Comparison of ENCODE assay signal across 11 cellular contexts in genomic region chr2:7572460-7572859, GRCh38.
A peak's percentile ranks its signal among the peaks of the same experiment; 100 is the strongest.
DNase-seq lines count a peak whose midpoint lies in the region; ATAC-seq and TF ChIP-seq lines count a peak whose summit lies in the region.
"Had no signal": no experiment of that assay in that cellular context is flagged by ENCODE, and none has a peak within 500 bp of the region (broad histone marks: within the 10 kb centered on the region; RNA-seq: fewer than 3 reads in every experiment).

No MANE protein-coding gene starts in this region.

- H3K27me3 Mint-ChIP-seq in activated CD8-positive, alpha-beta T cell treated with anti-CD3 and anti-CD28 coated beads for 36 hours: no peaks in the 10 kb centered on the region
- H3K27me3 Mint-ChIP-seq in brain: no peaks in the 10 kb centered on the region

- DNase-seq in NCI-H146 treated with DMSO at 0.1 percent for 48 hours (lab: John Stamatoyannopoulos, UW; ENCODE audit: unreplicated experiment) (peak; percentile 35), DMS114 treated with DMSO at 0.1 percent for 48 hours (lab: John Stamatoyannopoulos, UW; ENCODE audit: unreplicated experiment) (no peak), islet precursor cell (no peak), AG08395 (ENCODE audit: low spot score) (no peak), NCI-H510A (lab: John Stamatoyannopoulos, UW) (no peak)
- peak; percentile 75 for DNase-seq in activated CD8-positive, alpha-beta T cell treated with anti-CD3 and anti-CD28 coated beads for 36 hours
- DNase-seq in stimulated activated CD4-positive, alpha-beta T cell treated with anti-CD3 and anti-CD28 coated beads, Interleukin-2, amount 100 ng/mL, for 24 hours: peak; percentile 29 to 37
- DNase-seq: body of pancreas; heart right ventricle; NK-92 treated with Interleukin-12 subunit alpha and Interleukin-12 subunit beta, amount 100 ng/mL, for 24 hours had no signal

- peak overlapping the region; percentile 23 for H3K4me3 Mint-ChIP-seq in activated CD8-positive, alpha-beta T cell treated with anti-CD3 and anti-CD28 coated beads for 36 hours
- peak overlapping the region in 2 of 5 experiments; percentile 18 to 74 for H3K4me3 Mint-ChIP-seq in brain

- peaks cover 59% of the 10 kb centered on the region for H3K4me1 Mint-ChIP-seq in activated CD8-positive, alpha-beta T cell treated with anti-CD3 and anti-CD28 coated beads for 36 hours (ENCODE audit: low read depth)
- peaks cover 27% of the 10 kb centered on the region for H3K4me1 Mint-ChIP-seq in brain

- peak; percentile 50 for ATAC-seq in activated CD8-positive, alpha-beta T cell treated with anti-CD3 and anti-CD28 coated beads for 36 hours
- ATAC-seq: body of pancreas, heart right ventricle had no signal

- peaks cover 23% of the 10 kb centered on the region for H3K9me3 Mint-ChIP-seq in activated CD8-positive, alpha-beta T cell treated with anti-CD3 and anti-CD28 coated beads for 36 hours
- H3K9me3 Mint-ChIP-seq in brain: peaks cover 3 to 19% (median 7%) of the 10 kb centered on the region in 5 experiments

- POLR2A ChIA-PET in activated CD8-positive, alpha-beta T cell treated with anti-CD3 and anti-CD28 coated beads for 36 hours (lab: Charles Lee): interaction anchor here (0.7 to 1.7 kb wide), 5 partner anchors 45 to 153 kb away, joined by 3 to 5 read pairs (median 4); no protein-coding TSS in a partner anchor

- intact Hi-C loops in activated CD8-positive, alpha-beta T cell treated with anti-CD3 and anti-CD28 coated beads for 36 hours (cut with micrococcal nuclease): loop anchor here (5.0 kb wide), 1 partner anchor 100 kb away; no protein-coding TSS in a partner anchor

- H3K27ac Mint-ChIP-seq in activated CD8-positive, alpha-beta T cell treated with anti-CD3 and anti-CD28 coated beads for 36 hours: peak overlapping the region; percentile 86
- H3K27ac Mint-ChIP-seq in brain: peak overlapping the region in 4 of 5 experiments; percentile 6 to 88 (median 72)

- CTCF ChIA-PET in activated CD8-positive, alpha-beta T cell treated with anti-CD3 and anti-CD28 coated beads for 36 hours (lab: Charles Lee): interaction anchor here (1.7 kb wide), 1 partner anchor 99 kb away, joined by 5 read pairs; no protein-coding TSS in a partner anchor

- H3K36me3 Mint-ChIP-seq in activated CD8-positive, alpha-beta T cell treated with anti-CD3 and anti-CD28 coated beads for 36 hours (ENCODE audit: low read depth): peaks cover 33% of the 10 kb centered on the region
- peaks cover 1% of the 10 kb centered on the region for H3K36me3 Mint-ChIP-seq in brain

- no peak for TF ChIP-seq CTCF in activated CD8-positive, alpha-beta T cell treated with anti-CD3 and anti-CD28 coated beads for 36 hours (IDR thresholded peaks at IDR 0.05)
- no peak for TF ChIP-seq CTCF in brain (conservative IDR thresholded peaks at IDR 0.05)

Comparison
In these comparisons a context has a peak if more than half of its experiments do, and no peak if none do; other contexts are left out.
1. DNase-seq: peak in NCI-H146 treated with DMSO at 0.1 percent for 48 hours (single experiment), activated CD8-positive, alpha-beta T cell treated with anti-CD3 and anti-CD28 coated beads for 36 hours (single experiment) and stimulated activated CD4-positive, alpha-beta T cell treated with anti-CD3 and anti-CD28 coated beads, Interleukin-2, amount 100 ng/mL, for 24 hours (2 of 2); none in DMS114 treated with DMSO at 0.1 percent for 48 hours (single experiment), islet precursor cell (single experiment), AG08395 (single experiment) and NCI-H510A (single experiment).